Comparison of ENCODE assay signal across 10 cellular contexts in genomic region chr13:94329754-94330551, GRCh38.
DNase-seq lines count a peak whose midpoint lies in the region; ATAC-seq and TF ChIP-seq lines count a peak whose summit lies in the region.
"Had no signal": no experiment of that assay in that cellular context is flagged by ENCODE, and none has a peak within 500 bp of the region (broad histone marks: within the 10 kb centered on the region; RNA-seq: fewer than 3 reads in every experiment).

No MANE protein-coding gene starts in this region.

- peaks cover 0 to 18% of the 10 kb centered on the region in 2 donors for H3K4me1 ChIP-seq in right atrium auricular region
- peaks cover 0 to 4% of the 10 kb centered on the region in 2 donors for H3K4me1 ChIP-seq in left lung
- H3K4me1 ChIP-seq in aorta (ENCODE audit: control insufficient read depth in 1 of 2, insufficient read depth in 2 of 2, low read length in 2 of 2) = peaks cover 0 to 3% of the 10 kb centered on the region in 2 donors

- H3K4me3 ChIP-seq in right atrium auricular region (no peak overlapping the region), astrocyte of the cerebellum (ENCODE audit: low read depth, low read length) (no peak overlapping the region), left lung (no peak overlapping the region), aorta (ENCODE audit: low read length in 2 of 2) (no peak overlapping the region)

- WGBS in aorta, 2 donors = 41 to 46% methylated on average over 7 of the region's 7 CpGs

- in situ Hi-C loops in astrocyte of the cerebellum (cut with HindIII; ENCODE audit: low sequenced_read_pairs) = no loop called here

- intact Hi-C loops in Right ventricle myocardium inferior (cut with DNase I) = no loop called here
- intact Hi-C loops in left lung (cut with DNase I) = no loop called here
- intact Hi-C loops in aorta (cut with DNase I) = no loop called here

- TF ChIP-seq CTCF in right atrium auricular region (IDR thresholded peaks at IDR 0.05) (no peak), astrocyte of the cerebellum (IDR thresholded peaks at IDR 0.05; ENCODE audit: low read depth, low read length, missing control alignments) (no peak), left lung (IDR thresholded peaks at IDR 0.05) (no peak)

- H3K27me3 ChIP-seq in right atrium auricular region = no peaks in the 10 kb centered on the region
- H3K27me3 ChIP-seq in left lung = no peaks in the 10 kb centered on the region
- no peaks in the 10 kb centered on the region for H3K27me3 ChIP-seq in aorta (ENCODE audit: control insufficient read depth in 1 of 2, insufficient read depth in 2 of 2, low read length in 1 of 2)

- peak overlapping the region in 1 of 2 donors; percentile 53 for H3K27ac ChIP-seq in right atrium auricular region
- H3K27ac ChIP-seq in left lung = no peak overlapping the region
- peak overlapping the region in 1 of 2 donors; percentile 44 for H3K27ac ChIP-seq in aorta (ENCODE audit: low read depth in 1 of 2, low read length in 2 of 2)

- ATAC-seq in Right ventricle myocardium inferior (peak; percentile 85), left lung (peak; percentile 72), aorta (ENCODE audit: low FRiP score) (peak; percentile 79)

- DNase-seq in Right ventricle myocardium inferior (ENCODE audit: missing footprints) = no peak
- DNase-seq in right atrium auricular region (ENCODE audit: low spot score) = no peak
- DNase-seq in astrocyte of the cerebellum (ENCODE audit: low read depth) = peak; percentile 90
- no peak for DNase-seq in left lung
- no peak for DNase-seq in aorta
- no peak for DNase-seq in HT-29 (ENCODE audit: low spot score)
- DNase-seq in stimulated activated CD4-positive, alpha-beta T cell treated with anti-CD3 and anti-CD28 coated beads, Interleukin-15, amount 100 ng/mL, for 24 hours = no peak
- no peak for DNase-seq in NOMO-1 treated with DMSO at 0.1 percent for 48 hours (lab: John Stamatoyannopoulos, UW; ENCODE audit: unreplicated experiment)
- DNase-seq: activated effector memory CD4-positive, alpha-beta T cell treated with Interleukin-2 at 50 U/mL for 16 hours; substantia nigra had no signal

- H3K36me3 ChIP-seq in right atrium auricular region = no peaks in the 10 kb centered on the region
- no peaks in the 10 kb centered on the region for H3K36me3 ChIP-seq in left lung
- H3K36me3 ChIP-seq in aorta (ENCODE audit: control insufficient read depth in 1 of 2, insufficient read depth in 2 of 2, low read length in 1 of 2) = no peaks in the 10 kb centered on the region

- H3K9me3 ChIP-seq in right atrium auricular region (no peaks in the 10 kb centered on the region), left lung (no peaks in the 10 kb centered on the region), aorta (ENCODE audit: control insufficient read depth, low read length) (no peaks in the 10 kb centered on the region)
